ENCODE assay signal across 15 cellular contexts in genomic region chr6:16154904-16155303, GRCh38. TPM values are rescaled to one million over a fixed set of nuclear protein-coding genes. Genes with fewer than 3 reads are reported as not detected.
A peak's percentile ranks its signal among the peaks of the same experiment; 100 is the strongest.
DNase-seq lines count a peak whose midpoint lies in the region; ATAC-seq and TF ChIP-seq lines count a peak whose summit lies in the region.
"Had no signal": no experiment of that assay in that cellular context is flagged by ENCODE, and none has a peak within 500 bp of the region (broad histone marks: within the 10 kb centered on the region; RNA-seq: fewer than 3 reads in every experiment).

No MANE protein-coding gene starts in this region.

- TF ChIP-seq CTCF in gastrocnemius medialis (IDR thresholded peaks at IDR 0.05 in 4 of 5, conservative IDR thresholded peaks at IDR 0.05 in 1 of 5): no peak

- H3K4me1 ChIP-seq in gastrocnemius medialis: peaks cover 16 to 17% of the 10 kb centered on the region in 2 donors

- ATAC-seq in Right ventricle myocardium inferior (peak; percentile 92), gastrocnemius medialis (peak; percentile 97), GM21367 (IDR thresholded peaks at IDR 0.05; ENCODE audit: unreplicated experiment) (no peak)
- ATAC-seq: left colon; stimulated activated naive B cell treated with anti-CD40 and anti-IgM and Interleukin-4, amounts not matched to agents 10 μg/mL and 1 μg/mL and 100 μg/mL, for 72 hours had no signal

- H3K4me3 Mint-ChIP-seq in activated CD4-positive, alpha-beta T cell treated with anti-CD3 and anti-CD28 coated beads, Interleukin-2, amount 10 ng/mL, durations not matched to agents 7 days and 5 days: no peak overlapping the region
- H3K4me3 Mint-ChIP-seq in activated naive CD8-positive, alpha-beta T cell treated with anti-CD3 and anti-CD28 coated beads for 36 hours: no peak overlapping the region
- H3K4me3 Mint-ChIP-seq: stimulated activated naive B cell treated with anti-CD40 and anti-IgM and Interleukin-4, amounts not matched to agents 10 μg/mL and 1 μg/mL and 100 μg/mL, for 72 hours had no signal

- in situ Hi-C loops in gastrocnemius medialis (cut with MboI; ENCODE audit: low sequenced_read_pairs in 4 of 4): no loop called here

- POLR2A ChIA-PET in activated CD4-positive, alpha-beta T cell treated with anti-CD3 and anti-CD28 coated beads, Interleukin-2, amount 10 ng/mL, durations not matched to agents 7 days and 5 days (lab: Charles Lee): interaction anchor here (0.6 kb wide), 1 partner anchor 526 kb away, joined by 3 read pairs; no protein-coding TSS in a partner anchor

- CTCF ChIA-PET in activated CD4-positive, alpha-beta T cell treated with anti-CD3 and anti-CD28 coated beads, Interleukin-2, amount 10 ng/mL, durations not matched to agents 7 days and 5 days (lab: Charles Lee): interaction anchor here (1.2 kb wide), 1 partner anchor 24 kb away, joined by 4 read pairs; no protein-coding TSS in a partner anchor

- no peaks in the 10 kb centered on the region for H3K9me3 ChIP-seq in gastrocnemius medialis

- H3K36me3 Mint-ChIP-seq in activated CD4-positive, alpha-beta T cell treated with anti-CD3 and anti-CD28 coated beads, Interleukin-2, amount 10 ng/mL, durations not matched to agents 7 days and 5 days (ENCODE audit: low read depth): peaks cover 57% of the 10 kb centered on the region
- H3K36me3 Mint-ChIP-seq in activated naive CD8-positive, alpha-beta T cell treated with anti-CD3 and anti-CD28 coated beads for 36 hours: peaks cover 62% of the 10 kb centered on the region

- peaks cover 24% of the 10 kb centered on the region for H3K9me3 Mint-ChIP-seq in activated CD4-positive, alpha-beta T cell treated with anti-CD3 and anti-CD28 coated beads, Interleukin-2, amount 10 ng/mL, durations not matched to agents 7 days and 5 days
- H3K9me3 Mint-ChIP-seq in activated naive CD8-positive, alpha-beta T cell treated with anti-CD3 and anti-CD28 coated beads for 36 hours: peaks cover 14% of the 10 kb centered on the region

- no peaks in the 10 kb centered on the region for H3K4me1 Mint-ChIP-seq in activated CD4-positive, alpha-beta T cell treated with anti-CD3 and anti-CD28 coated beads, Interleukin-2, amount 10 ng/mL, durations not matched to agents 7 days and 5 days
- no peaks in the 10 kb centered on the region for H3K4me1 Mint-ChIP-seq in activated naive CD8-positive, alpha-beta T cell treated with anti-CD3 and anti-CD28 coated beads for 36 hours

- no peaks in the 10 kb centered on the region for H3K36me3 ChIP-seq in gastrocnemius medialis

- intact Hi-C loops in Right ventricle myocardium inferior (cut with DNase I) (no loop called here), gastrocnemius medialis (cut with DNase I; ENCODE audit: low total_unique reads) (no loop called here)

- peak overlapping the region; percentile 69 to 78 (median 73) for H3K27ac ChIP-seq in gastrocnemius medialis

- DNase-seq in GM04503 (ENCODE audit: low read depth) (peak; percentile 59), astrocyte of the hippocampus (ENCODE audit: low read depth, low spot score) (peak; percentile 79), Right ventricle myocardium inferior (ENCODE audit: missing footprints) (no peak), gastrocnemius medialis (peak; percentile 60 to 78), NCI-H345 treated with DMSO at 0.1 percent for 48 hours (lab: John Stamatoyannopoulos, UW; ENCODE audit: unreplicated experiment) (no peak)
- DNase-seq in activated CD4-positive, alpha-beta T cell treated with anti-CD3 and anti-CD28 coated beads, Interleukin-2, amount 10 ng/mL, durations not matched to agents 7 days and 5 days: no peak
- no peak for DNase-seq in activated naive CD8-positive, alpha-beta T cell treated with anti-CD3 and anti-CD28 coated beads for 36 hours
- DNase-seq: caudate nucleus; erythroblast; left colon; NCI-H1930; stimulated activated CD4-positive, alpha-beta T cell treated with anti-CD3 and anti-CD28 coated beads, Interleukin-2, amount 100 ng/mL, for 24 hours; stimulated activated naive B cell treated with anti-CD40 and anti-IgM and Interleukin-4, amounts not matched to agents 10 μg/mL and 1 μg/mL and 100 μg/mL, for 72 hours; T-helper 1 cell had no signal

- no peaks in the 10 kb centered on the region for H3K27me3 Mint-ChIP-seq in activated CD4-positive, alpha-beta T cell treated with anti-CD3 and anti-CD28 coated beads, Interleukin-2, amount 10 ng/mL, durations not matched to agents 7 days and 5 days
- H3K27me3 Mint-ChIP-seq in activated naive CD8-positive, alpha-beta T cell treated with anti-CD3 and anti-CD28 coated beads for 36 hours: no peaks in the 10 kb centered on the region
- H3K27me3 Mint-ChIP-seq: stimulated activated naive B cell treated with anti-CD40 and anti-IgM and Interleukin-4, amounts not matched to agents 10 μg/mL and 1 μg/mL and 100 μg/mL, for 72 hours had no signal

- H3K27me3 ChIP-seq in gastrocnemius medialis: no peaks in the 10 kb centered on the region

- H3K27ac Mint-ChIP-seq in activated CD4-positive, alpha-beta T cell treated with anti-CD3 and anti-CD28 coated beads, Interleukin-2, amount 10 ng/mL, durations not matched to agents 7 days and 5 days: no peak overlapping the region
- H3K27ac Mint-ChIP-seq in activated naive CD8-positive, alpha-beta T cell treated with anti-CD3 and anti-CD28 coated beads for 36 hours: no peak overlapping the region
- H3K27ac Mint-ChIP-seq: stimulated activated naive B cell treated with anti-CD40 and anti-IgM and Interleukin-4, amounts not matched to agents 10 μg/mL and 1 μg/mL and 100 μg/mL, for 72 hours had no signal

- no peak overlapping the region for H3K4me3 ChIP-seq in gastrocnemius medialis

- no peak for TF ChIP-seq POLR2A in gastrocnemius medialis (IDR thresholded peaks at IDR 0.05)

RNA-seq across cellular contexts. Expression of gene MYLIP, which starts 26.0 kb away (rescaled TPM):
- 13.0 TPM for total RNA-seq in Right ventricle myocardium inferior
- 10 to 100 TPM in 3 of 4 donors, 1 to 10 TPM in 1; 8.9 to 28.6 (median 18.3) TPM for total RNA-seq in gastrocnemius medialis
- total RNA-seq in activated CD4-positive, alpha-beta T cell treated with anti-CD3 and anti-CD28 coated beads, Interleukin-2, amount 10 ng/mL, durations not matched to agents 7 days and 5 days: 10 to 100 TPM; 16.9 to 18.1 TPM
- total RNA-seq in activated naive CD8-positive, alpha-beta T cell treated with anti-CD3 and anti-CD28 coated beads for 36 hours: 1 to 10 TPM; 8.4 to 10.0 TPM

Comparison
In these comparisons a context has a peak if more than half of its experiments do, and no peak if none do; other contexts are left out.
1. DNase-seq: peak in GM04503 (single experiment), astrocyte of the hippocampus (single experiment) and gastrocnemius medialis (2 of 2); none in Right ventricle myocardium inferior (single experiment), activated CD4-positive, alpha-beta T cell treated with anti-CD3 and anti-CD28 coated beads, Interleukin-2, amount 10 ng/mL, durations not matched to agents 7 days and 5 days (single experiment), NCI-H345 treated with DMSO at 0.1 percent for 48 hours (single experiment) and activated naive CD8-positive, alpha-beta T cell treated with anti-CD3 and anti-CD28 coated beads for 36 hours (single experiment).